ENCODE assay signal across 31 cellular contexts in the genomic region with DNA sequence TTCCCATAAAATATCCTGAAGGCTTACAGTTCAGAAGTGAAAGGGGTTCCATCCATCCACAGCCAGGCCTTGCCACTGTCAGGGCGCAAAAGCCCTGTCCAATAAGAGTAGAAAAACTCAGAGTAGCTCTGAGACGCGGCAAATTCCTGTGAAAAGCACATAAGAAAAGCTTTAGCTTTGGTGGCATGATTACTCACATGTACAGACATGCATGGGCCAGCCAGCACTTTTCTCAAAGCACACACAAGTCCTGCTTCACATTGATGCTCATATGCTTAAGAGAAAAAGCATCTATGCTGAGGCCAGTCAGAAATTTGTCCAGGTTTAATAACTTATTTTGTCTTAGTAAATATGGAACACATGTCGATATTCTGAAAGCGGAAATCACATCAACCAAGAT. TPM values are rescaled to one million over a fixed set of nuclear protein-coding genes. Genes with fewer than 3 reads are reported as not detected.
"Had no signal": no experiment of that assay in that cellular context is flagged by ENCODE, and none has a peak within 500 bp of the region (broad histone marks: within the 10 kb centered on the region; RNA-seq: fewer than 3 reads in every experiment).

No MANE protein-coding gene starts in this region.

- H3K27ac ChIP-seq: dorsolateral prefrontal cortex, esophagus squamous epithelium, gastrocnemius medialis, prostate gland, right atrium auricular region, skin epidermis, spleen, thoracic aorta, tibial nerve had no signal

- H3K36me3 Mint-ChIP-seq: mesothelial cell of epicardium; naive B cell; natural killer cell treated with Interleukin-12 subunit alpha and Interleukin-12 subunit beta and Interleukin-15 and Interleukin-18, amount 100 ng/mL, for 72 hours; stimulated activated memory B cell treated with anti-CD40 and anti-IgM and Interleukin-4, amounts not matched to agents 10 μg/mL and 1 μg/mL and 100 μg/mL, for 72 hours had no signal

- DNase-seq: dorsolateral prefrontal cortex; effector CD4-positive, alpha-beta T cell; esophagus squamous epithelium; gastrocnemius medialis; head of caudate nucleus; kidney; mesenchymal stem cell; mucosa of descending colon; naive B cell; nucleus accumbens; spleen; stimulated activated CD4-positive, alpha-beta T cell treated with anti-CD3 and anti-CD28 coated beads, Interleukin-4, amount 100 ng/mL, for 4 hours; stimulated activated naive CD8-positive, alpha-beta T cell treated with anti-CD3 and anti-CD28 coated beads, Interleukin-15, Interleukin-2, amounts not matched to agents 100 U/mL and 50 U/mL, for 24 hours; upper lobe of left lung had no signal

- H3K9me3 ChIP-seq: esophagus squamous epithelium, gastrocnemius medialis, mucosa of descending colon, prostate gland, right atrium auricular region, spleen, thoracic aorta, tibial nerve, upper lobe of left lung had no signal

- H3K36me3 ChIP-seq: esophagus squamous epithelium, gastrocnemius medialis, prostate gland, right atrium auricular region, thoracic aorta had no signal

- H3K9me3 Mint-ChIP-seq: mesothelial cell of epicardium; naive B cell; natural killer cell treated with Interleukin-12 subunit alpha and Interleukin-12 subunit beta and Interleukin-15 and Interleukin-18, amount 100 ng/mL, for 72 hours; stimulated activated memory B cell treated with anti-CD40 and anti-IgM and Interleukin-4, amounts not matched to agents 10 μg/mL and 1 μg/mL and 100 μg/mL, for 72 hours had no signal

- FAIRE-seq: colon, kidney had no signal

- H3K4me3 ChIP-seq: dorsolateral prefrontal cortex, esophagus squamous epithelium, gastrocnemius medialis, lung, mucosa of descending colon, prostate gland, right atrium auricular region, skin epidermis, spleen, thoracic aorta, tibial nerve, upper lobe of left lung had no signal

- H3K4me3 Mint-ChIP-seq: mesothelial cell of epicardium; naive B cell; natural killer cell treated with Interleukin-12 subunit alpha and Interleukin-12 subunit beta and Interleukin-15 and Interleukin-18, amount 100 ng/mL, for 72 hours; neural crest cell; stimulated activated memory B cell treated with anti-CD40 and anti-IgM and Interleukin-4, amounts not matched to agents 10 μg/mL and 1 μg/mL and 100 μg/mL, for 72 hours had no signal

- H3K27me3 ChIP-seq: dorsolateral prefrontal cortex, esophagus squamous epithelium, gastrocnemius medialis, right atrium auricular region, spleen, tibial nerve, upper lobe of left lung had no signal

- H3K27ac Mint-ChIP-seq: mesothelial cell of epicardium; naive B cell; natural killer cell treated with Interleukin-12 subunit alpha and Interleukin-12 subunit beta and Interleukin-15 and Interleukin-18, amount 100 ng/mL, for 72 hours; stimulated activated memory B cell treated with anti-CD40 and anti-IgM and Interleukin-4, amounts not matched to agents 10 μg/mL and 1 μg/mL and 100 μg/mL, for 72 hours had no signal

- H3K4me1 ChIP-seq: gastrocnemius medialis, prostate gland, right atrium auricular region had no signal

RNA-seq across cellular contexts. Expression of a gene that starts 25.5 kb away (rescaled TPM):
- total RNA-seq: epithelial cell of proximal tubule; fibroblast of villous mesenchyme; natural killer cell treated with Interleukin-12 subunit alpha and Interleukin-12 subunit beta and Interleukin-15 and Interleukin-18, amount 100 ng/mL, for 72 hours; neural crest cell; osteocyte had no signal

RNA-seq across cellular contexts. Expression of a gene that starts 42.8 kb away (rescaled TPM):
- total RNA-seq: cerebellum; epithelial cell of proximal tubule; esophagus squamous epithelium; fibroblast of villous mesenchyme; gastrocnemius medialis; glomerular endothelial cell; left lobe of liver; mesothelial cell of epicardium; natural killer cell treated with Interleukin-12 subunit alpha and Interleukin-12 subunit beta and Interleukin-15 and Interleukin-18, amount 100 ng/mL, for 72 hours; neural crest cell; osteocyte; right atrium auricular region; thoracic aorta had no signal

RNA-seq across cellular contexts. Expression of a gene that starts 56.7 kb away (rescaled TPM):
- total RNA-seq: epithelial cell of proximal tubule; mesothelial cell of epicardium; natural killer cell treated with Interleukin-12 subunit alpha and Interleukin-12 subunit beta and Interleukin-15 and Interleukin-18, amount 100 ng/mL, for 72 hours; neural crest cell; osteocyte had no signal
